In the genomic region with DNA sequence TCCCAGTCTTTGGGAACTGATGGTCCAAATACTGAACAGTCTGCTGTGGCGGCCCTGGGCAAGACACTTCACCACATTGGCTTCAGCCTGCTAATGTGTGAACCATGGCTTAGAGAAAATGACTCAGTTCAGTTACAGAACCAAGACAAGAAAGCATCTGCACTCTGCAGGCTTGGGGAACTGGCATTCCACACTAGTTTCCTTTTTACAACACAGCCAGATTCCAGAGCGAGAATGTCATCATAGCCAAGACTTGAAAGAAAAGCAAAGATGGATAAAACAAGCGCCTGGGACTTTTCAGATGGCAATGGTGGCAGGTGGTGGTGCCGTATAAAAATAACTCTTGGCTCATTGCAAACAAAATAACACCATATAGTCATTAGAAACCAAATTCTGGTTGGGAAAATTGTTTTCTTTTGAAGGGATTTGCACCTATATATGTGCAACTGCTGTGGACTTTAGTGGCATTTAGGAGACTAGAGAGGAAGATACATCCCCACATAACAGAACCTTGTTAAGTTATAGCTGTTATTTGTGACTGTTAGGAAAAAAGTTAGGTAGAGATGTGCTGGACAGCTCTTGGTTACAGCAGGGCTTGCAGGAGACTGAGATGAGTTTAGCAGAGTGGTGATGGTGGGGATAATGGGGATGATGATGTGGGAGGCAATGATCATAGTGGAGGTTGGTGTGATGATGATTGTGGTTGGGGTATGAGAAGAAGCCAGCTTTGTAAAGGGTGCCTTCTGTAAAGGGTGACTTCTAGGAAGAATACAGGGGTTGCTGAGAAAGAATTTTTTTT, we compare ENCODE assay signal across 9 cellular contexts.
DNase-seq lines count a peak whose midpoint lies in the region; ATAC-seq, FAIRE-seq and TF ChIP-seq lines count a peak whose summit lies in the region.
"Had no signal": no experiment of that assay in that cellular context is flagged by ENCODE, and none has a peak within 500 bp of the region (broad histone marks: within the 10 kb centered on the region; RNA-seq: fewer than 3 reads in every experiment).

No MANE protein-coding gene starts in this region.

- H3K9me3 ChIP-seq in lower lobe of right lung (no peaks in the 10 kb centered on the region), upper lobe of right lung (no peaks in the 10 kb centered on the region)

- peak; percentile 51 for DNase-seq in HK-2 (ENCODE audit: unreplicated experiment)
- peak; percentile 96 for DNase-seq in bronchial epithelial cell (ENCODE audit: low read depth)
- DNase-seq in lower lobe of right lung: no peak
- no peak for DNase-seq in upper lobe of right lung
- DNase-seq in NCI-H82 treated with DMSO at 0.1 percent for 48 hours (lab: John Stamatoyannopoulos, UW; ENCODE audit: unreplicated experiment): no peak
- DNase-seq in UCSD-AML1 (lab: John Stamatoyannopoulos, UW; ENCODE audit: unreplicated experiment): no peak
- DNase-seq: NCI-H187 had no signal

- H3K4me3 ChIP-seq in bronchial epithelial cell (ENCODE audit: low read depth, low read length) (no peak overlapping the region), lower lobe of right lung (no peak overlapping the region), upper lobe of right lung (no peak overlapping the region)

- H3K27me3 ChIP-seq in bronchial epithelial cell (ENCODE audit: control insufficient read depth, insufficient read depth, low read length): no peaks in the 10 kb centered on the region
- H3K27me3 ChIP-seq in lower lobe of right lung (ENCODE audit: low read depth): no peaks in the 10 kb centered on the region
- no peaks in the 10 kb centered on the region for H3K27me3 ChIP-seq in upper lobe of right lung

- H3K36me3 ChIP-seq in bronchial epithelial cell (ENCODE audit: control insufficient read depth, insufficient read depth, low read length) (no peaks in the 10 kb centered on the region), lower lobe of right lung (no peaks in the 10 kb centered on the region), upper lobe of right lung (no peaks in the 10 kb centered on the region)

- intact Hi-C loops in lower lobe of right lung (cut with DNase I) (no loop called here), upper lobe of right lung (cut with DNase I) (no loop called here)

- peak; percentile 55 for FAIRE-seq in bronchial epithelial cell (lab: Jason Lieb, UNC)

- H3K27ac ChIP-seq in lower lobe of right lung: no peak overlapping the region
- H3K27ac ChIP-seq in upper lobe of right lung: no peak overlapping the region

- ATAC-seq in lower lobe of right lung: peak; percentile 62 to 71
- peak; percentile 63 for ATAC-seq in upper lobe of right lung
- no peak for ATAC-seq in HG03045 (IDR thresholded peaks at IDR 0.05; ENCODE audit: unreplicated experiment)
- ATAC-seq: stimulated activated effector memory CD8-positive, alpha-beta T cell treated with anti-CD3 and anti-CD28 coated beads, Interleukin-12 subunit alpha, Interleukin-12 subunit beta, amount 100 ng/mL, for 72 hours had no signal

- TF ChIP-seq CTCF in bronchial epithelial cell (IDR thresholded peaks at IDR 0.05; ENCODE audit: insufficient read depth, low read length, severe bottlenecking) (no peak), lower lobe of right lung (IDR thresholded peaks at IDR 0.05) (no peak), upper lobe of right lung (IDR thresholded peaks at IDR 0.05) (no peak)

- H3K4me1 ChIP-seq in lower lobe of right lung (peaks cover 24% of the 10 kb centered on the region), upper lobe of right lung (peaks cover 14% of the 10 kb centered on the region)

Comparison
In these comparisons a context has a peak if more than half of its experiments do, and no peak if none do; other contexts are left out.
1. DNase-seq: peak in HK-2 (single experiment) and bronchial epithelial cell (single experiment); none in lower lobe of right lung (single experiment), upper lobe of right lung (single experiment), NCI-H82 treated with DMSO at 0.1 percent for 48 hours (single experiment) and UCSD-AML1 (single experiment).